In the genomic region with DNA sequence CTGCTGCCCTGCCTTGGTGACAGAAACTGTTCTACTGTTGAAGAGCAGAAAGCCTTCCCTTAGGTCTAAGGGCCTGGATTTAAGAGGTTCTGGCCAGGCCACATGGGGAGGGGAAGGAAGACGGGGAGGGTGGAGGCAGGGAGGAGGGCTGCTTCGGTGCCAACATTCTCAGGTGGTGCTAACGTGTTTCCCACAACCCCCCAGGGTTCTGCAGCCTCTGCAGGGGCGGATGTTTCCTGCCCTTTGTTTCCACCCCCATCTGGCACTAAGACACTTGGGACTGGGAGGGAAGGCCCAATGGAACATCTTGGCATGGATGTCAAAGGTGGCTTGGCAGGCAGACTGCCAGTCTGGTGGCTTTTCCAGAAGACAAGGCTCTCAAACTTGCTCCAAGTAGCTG, we compare ENCODE assay signal across 12 cellular contexts. TPM values are rescaled to one million over a fixed set of nuclear protein-coding genes. Genes with fewer than 3 reads are reported as not detected.
DNase-seq lines count a peak whose midpoint lies in the region; ATAC-seq and TF ChIP-seq lines count a peak whose summit lies in the region.
"Had no signal": no experiment of that assay in that cellular context is flagged by ENCODE, and none has a peak within 500 bp of the region (broad histone marks: within the 10 kb centered on the region; RNA-seq: fewer than 3 reads in every experiment).

No MANE protein-coding gene starts in this region.

- H3K9me3 Mint-ChIP-seq in CD8-positive, alpha-beta T cell = no peaks in the 10 kb centered on the region
- H3K9me3 Mint-ChIP-seq: naive thymus-derived CD8-positive, alpha-beta T cell had no signal

- TF ChIP-seq CTCF in CD8-positive, alpha-beta T cell (IDR thresholded peaks at IDR 0.05) = no peak
- TF ChIP-seq CTCF in RWPE1 (conservative IDR thresholded peaks at IDR 0.05; ENCODE audit: low read depth) (no peak), fibroblast of lung (conservative IDR thresholded peaks at IDR 0.05 in 1 of 2, IDR thresholded peaks at IDR 0.05 in 1 of 2; ENCODE audit: low read depth in 1 of 2, low read length in 2 of 2) (no peak), psoas muscle (IDR thresholded peaks at IDR 0.05) (no peak)

- no peaks in the 10 kb centered on the region for H3K9me3 ChIP-seq in CD8-positive, alpha-beta T cell (ENCODE audit: low read length)
- H3K9me3 ChIP-seq in fibroblast of lung (ENCODE audit: control insufficient read depth, insufficient read depth, low read depth, low read length) (no peaks in the 10 kb centered on the region), psoas muscle (no peaks in the 10 kb centered on the region)
- no peaks in the 10 kb centered on the region for H3K9me3 ChIP-seq in effector memory CD4-positive, alpha-beta T cell (ENCODE audit: control insufficient read depth, low read length)

- H4K20me1 ChIP-seq in fibroblast of lung (ENCODE audit: control insufficient read depth, extremely low read depth, insufficient read depth, low read length) = no peaks in the 10 kb centered on the region

- peaks cover 90% of the 10 kb centered on the region for H3K36me3 Mint-ChIP-seq in CD8-positive, alpha-beta T cell

- H3K27ac Mint-ChIP-seq in CD8-positive, alpha-beta T cell = peak overlapping the region; percentile 67

- peaks cover 3% of the 10 kb centered on the region for H3K79me2 ChIP-seq in fibroblast of lung (ENCODE audit: control insufficient read depth, insufficient read depth, low read length)

- no peak overlapping the region for H3K4me3 Mint-ChIP-seq in CD8-positive, alpha-beta T cell
- H3K4me3 Mint-ChIP-seq: naive thymus-derived CD8-positive, alpha-beta T cell had no signal

- 44 to 56% (median 56%) methylated on average over 4 of the region's 4 CpGs for WGBS in psoas muscle, 3 donors

- no peak overlapping the region for H3K4me2 ChIP-seq in fibroblast of lung (ENCODE audit: extremely low read depth, insufficient read depth, low read length)

- no peak overlapping the region for H2AFZ ChIP-seq in fibroblast of lung (ENCODE audit: low read length)

- intact Hi-C loops in CD8-positive, alpha-beta T cell (cut with DNase I, micrococcal nuclease) = no loop called here
- intact Hi-C loops in psoas muscle (cut with DNase I) = no loop called here

- POLR2A ChIA-PET in CD8-positive, alpha-beta T cell (lab: Charles Lee) = no interaction called here
- POLR2A ChIA-PET in RWPE1 (lab: Yijun Ruan, JAX; ENCODE audit: low non-redundant PET) = no interaction called here

- no peak for DNase-seq in CD8-positive, alpha-beta T cell
- no peak for DNase-seq in RWPE1 (ENCODE audit: low spot score)
- peak in 1 of 2 donors; percentile 88 for DNase-seq in fibroblast of lung (ENCODE audit: low read depth in 2 of 2)
- peak; percentile 39 to 71 for DNase-seq in psoas muscle
- no peak for DNase-seq in stimulated activated CD4-positive, alpha-beta T cell treated with anti-CD3 and anti-CD28 coated beads, Interleukin-12 subunit alpha, Interleukin-12 subunit beta, amount 100 ng/mL, for 4 hours
- no peak for DNase-seq in effector memory CD4-positive, alpha-beta T cell
- DNase-seq: naive thymus-derived CD8-positive, alpha-beta T cell; NCI-H2107; SW 1271 had no signal

- H3K36me3 ChIP-seq in CD8-positive, alpha-beta T cell (ENCODE audit: insufficient read depth, low read length) = peaks cover 39% of the 10 kb centered on the region
- H3K36me3 ChIP-seq in fibroblast of lung (ENCODE audit: control insufficient read depth, insufficient read depth, low read length) = peaks cover 9% of the 10 kb centered on the region
- H3K36me3 ChIP-seq in psoas muscle (ENCODE audit: insufficient read depth in 1 of 2, low read depth in 1 of 2) = peaks cover 0 to 54% of the 10 kb centered on the region in 2 donors
- H3K36me3 ChIP-seq in effector memory CD4-positive, alpha-beta T cell (ENCODE audit: control insufficient read depth, insufficient read depth, low read length) = peaks cover 63% of the 10 kb centered on the region

- peak overlapping the region; percentile 33 for H3K9ac ChIP-seq in fibroblast of lung (ENCODE audit: insufficient read depth, low read length)

- CTCF ChIA-PET in CD8-positive, alpha-beta T cell (lab: Charles Lee) = interaction anchor here (1.1 to 1.7 kb wide), 3 partner anchors 13 to 181 kb away, joined by 3 to 12 read pairs (median 3); partner anchors contain the start of gene HIC1
- CTCF ChIA-PET in RWPE1 (lab: Yijun Ruan, JAX) = interaction anchor here (0.6 kb wide), 1 partner anchor 250 kb away, joined by 3 read pairs; no protein-coding TSS in a partner anchor

- ATAC-seq in CD8-positive, alpha-beta T cell = no peak
- ATAC-seq in psoas muscle (peak in 2 of 4 donors; percentile 10 to 11), GM18517 (IDR thresholded peaks at IDR 0.05; ENCODE audit: unreplicated experiment) (no peak), GM21447 (IDR thresholded peaks at IDR 0.05; ENCODE audit: unreplicated experiment) (no peak)
- ATAC-seq: naive thymus-derived CD8-positive, alpha-beta T cell had no signal

- no peak overlapping the region for H3K27ac ChIP-seq in CD8-positive, alpha-beta T cell (ENCODE audit: low read depth, low read length)
- peak overlapping the region; percentile 51 for H3K27ac ChIP-seq in RWPE1
- peak overlapping the region; percentile 85 for H3K27ac ChIP-seq in fibroblast of lung (ENCODE audit: insufficient read depth, low read length)
- H3K27ac ChIP-seq in psoas muscle = peak overlapping the region; percentile 75
- H3K27ac ChIP-seq in effector memory CD4-positive, alpha-beta T cell (ENCODE audit: insufficient read depth, low read length, poor library complexity, severe bottlenecking) = no peak overlapping the region
- H3K27ac ChIP-seq: HL-60 had no signal

- no peak overlapping the region for H3K4me3 ChIP-seq in CD8-positive, alpha-beta T cell (ENCODE audit: low read depth, low read length)
- no peak overlapping the region for H3K4me3 ChIP-seq in fibroblast of lung (replicated peaks in 1 of 4; ENCODE audit: control extremely low read depth in 1 of 4, insufficient read depth in 1 of 4, low read depth in 3 of 4, low read length in 4 of 4)
- no peak overlapping the region for H3K4me3 ChIP-seq in psoas muscle
- H3K4me3 ChIP-seq in effector memory CD4-positive, alpha-beta T cell (ENCODE audit: insufficient read depth, low read depth, low read length, poor library complexity, severe bottlenecking) = no peak overlapping the region

- H3K27me3 ChIP-seq in CD8-positive, alpha-beta T cell (ENCODE audit: insufficient read depth, low read length) = no peaks in the 10 kb centered on the region
- H3K27me3 ChIP-seq in fibroblast of lung (ENCODE audit: control insufficient read depth, insufficient read depth, low read length) (no peaks in the 10 kb centered on the region), psoas muscle (ENCODE audit: insufficient read depth in 3 of 3, low read length in 2 of 3) (no peaks in the 10 kb centered on the region)
- no peaks in the 10 kb centered on the region for H3K27me3 ChIP-seq in effector memory CD4-positive, alpha-beta T cell (replicated peaks; ENCODE audit: control insufficient read depth, insufficient read depth, low read length, poor library complexity, severe bottlenecking)

- H3K4me1 Mint-ChIP-seq in CD8-positive, alpha-beta T cell (ENCODE audit: low read depth) = peaks cover 41% of the 10 kb centered on the region

- peaks cover 7% of the 10 kb centered on the region for H3K4me1 ChIP-seq in CD8-positive, alpha-beta T cell (ENCODE audit: insufficient read depth, low read length)
- H3K4me1 ChIP-seq in fibroblast of lung (ENCODE audit: control insufficient read depth, extremely low read depth, insufficient read depth, low read length) (peaks cover 88% of the 10 kb centered on the region), psoas muscle (no peaks in the 10 kb centered on the region)
- no peaks in the 10 kb centered on the region for H3K4me1 ChIP-seq in effector memory CD4-positive, alpha-beta T cell (ENCODE audit: control insufficient read depth, insufficient read depth, low read length, poor library complexity, severe bottlenecking)

- H3K27me3 Mint-ChIP-seq in CD8-positive, alpha-beta T cell (ENCODE audit: low read depth) = peaks cover 7% of the 10 kb centered on the region

RNA-seq across cellular contexts. Expression of gene HIC1, which starts 12.7 kb away (rescaled TPM):
- 10 to 100 TPM; 12.1 to 13.0 TPM for total RNA-seq in CD8-positive, alpha-beta T cell
- total RNA-seq in fibroblast of lung (29.1 and 30.0 TPM in 2 replicates), psoas muscle (10 to 100 TPM in 1 of 4 donors, 1 to 10 TPM in 3; 4.3 to 12.6 (median 9.4) TPM)
- polyA plus RNA-seq in fibroblast of lung (8.2 and 11.3 TPM in 2 replicates), psoas muscle (1 to 10 TPM; 2.0 to 3.5 (median 2.1) TPM)
- 31.7 and 32.0 TPM in 2 replicates for polyA plus RNA-seq in fibroblast of lung (2012)
- polyA minus RNA-seq in fibroblast of lung (ENCODE audit: low replicate concordance) = 14.0 and 15.0 TPM in 2 replicates

RNA-seq across cellular contexts. Expression of gene OVCA2, which starts 25.7 kb away (rescaled TPM):
- 10 to 100 TPM; 38.7 to 48.2 TPM for total RNA-seq in CD8-positive, alpha-beta T cell
- total RNA-seq in fibroblast of lung = 40.6 and 41.1 TPM in 2 replicates
- polyA plus RNA-seq in fibroblast of lung = 27.9 and 41.8 TPM in 2 replicates
- polyA plus RNA-seq in fibroblast of lung (2012) = 21.1 and 44.6 TPM in 2 replicates
- 17.5 and 21.0 TPM in 2 replicates for polyA minus RNA-seq in fibroblast of lung (ENCODE audit: low replicate concordance)
- total RNA-seq in psoas muscle = 10 to 100 TPM; 10.1 to 23.0 (median 15.2) TPM
- 10 to 100 TPM; 29.2 to 66.1 (median 33.4) TPM for polyA plus RNA-seq in psoas muscle

RNA-seq across cellular contexts. Expression of gene DPH1, which starts 37.6 kb away (rescaled TPM):
- 100 to 1,000 TPM; 128 to 149 TPM for total RNA-seq in CD8-positive, alpha-beta T cell
- total RNA-seq in fibroblast of lung (21.3 and 23.1 TPM in 2 replicates), psoas muscle (10 to 100 TPM; 36.9 to 73.4 (median 45.5) TPM)
- polyA plus RNA-seq in fibroblast of lung (28.5 and 31.3 TPM in 2 replicates), psoas muscle (10 to 100 TPM; 13.5 to 51.9 (median 39.2) TPM)
- 33.4 and 34.1 TPM in 2 replicates for polyA plus RNA-seq in fibroblast of lung (2012)
- polyA minus RNA-seq in fibroblast of lung (ENCODE audit: low replicate concordance) = 194 and 205 TPM in 2 replicates

RNA-seq across cellular contexts. Expression of gene RTN4RL1, which starts 42.4 kb away (rescaled TPM):
- total RNA-seq in CD8-positive, alpha-beta T cell = not detected
- total RNA-seq in fibroblast of lung (0.51 and 0.83 TPM in 2 replicates), psoas muscle (1 to 10 TPM in 2 of 4 donors, under 1 TPM in 2; 0.65 to 1.7 (median 1.2) TPM)
- polyA plus RNA-seq in fibroblast of lung (0.14 and 0.39 TPM in 2 replicates), psoas muscle (1 to 10 TPM in 1 of 3 donors, under 1 TPM in 2; 0.44 to 1.8 (median 0.70) TPM)
- polyA plus RNA-seq in fibroblast of lung (2012) = 0.40 and 0.76 TPM in 2 replicates
- polyA minus RNA-seq in fibroblast of lung (ENCODE audit: low replicate concordance) = 0.20 TPM in 1 of 2 replicates, not detected in the other

Comparison
In these comparisons a context has a peak if more than half of its experiments do, and no peak if none do; other contexts are left out.
1. DNase-seq: peak in psoas muscle (2 of 2); none in CD8-positive, alpha-beta T cell (0 of 7), RWPE1 (single experiment), stimulated activated CD4-positive, alpha-beta T cell treated with anti-CD3 and anti-CD28 coated beads, Interleukin-12 subunit alpha, Interleukin-12 subunit beta, amount 100 ng/mL, for 4 hours (single experiment) and effector memory CD4-positive, alpha-beta T cell (0 of 3).
2. H3K27ac ChIP-seq: peak in RWPE1 (single experiment), fibroblast of lung (single experiment) and psoas muscle (single experiment); none in CD8-positive, alpha-beta T cell (single experiment) and effector memory CD4-positive, alpha-beta T cell (single experiment).